Comparison of ENCODE assay signal across 8 cellular contexts in genomic region chr1:248837045-248837793, GRCh38. TPM values are rescaled to one million over a fixed set of nuclear protein-coding genes. Genes with fewer than 3 reads are reported as not detected.
DNase-seq lines count a peak whose midpoint lies in the region; ATAC-seq and TF ChIP-seq lines count a peak whose summit lies in the region.

No MANE protein-coding gene starts in this region.

- 27 to 51% methylated on average over 8 to 11 of the region's 11 CpGs for WGBS in esophagus squamous epithelium, 2 donors

- peaks cover 12 to 41% (median 29%) of the 10 kb centered on the region in 3 donors for H3K4me1 ChIP-seq in esophagus squamous epithelium

- H3K4me1 Mint-ChIP-seq in activated CD8-positive, alpha-beta T cell treated with anti-CD3 and anti-CD28 coated beads, Interleukin-2, amount 10 ng/mL, durations not matched to agents 7 days and 5 days (ENCODE audit: low read depth), result peaks cover 24% of the 10 kb centered on the region

- no peaks in the 10 kb centered on the region for H3K27me3 ChIP-seq in esophagus squamous epithelium

- H3K4me3 ChIP-seq in esophagus squamous epithelium, result peak overlapping the region; percentile 80 to 98 (median 91)

- in situ Hi-C loops in GM13976 (cut with MboI; ENCODE audit: low sequenced_read_pairs, unreplicated experiment), result no loop called here

- H3K27ac Mint-ChIP-seq in activated CD8-positive, alpha-beta T cell treated with anti-CD3 and anti-CD28 coated beads, Interleukin-2, amount 10 ng/mL, durations not matched to agents 7 days and 5 days, result no peak overlapping the region

- H3K27me3 Mint-ChIP-seq in activated CD8-positive, alpha-beta T cell treated with anti-CD3 and anti-CD28 coated beads, Interleukin-2, amount 10 ng/mL, durations not matched to agents 7 days and 5 days (ENCODE audit: low read depth), result peaks cover 6% of the 10 kb centered on the region

- no peaks in the 10 kb centered on the region for H3K9me3 ChIP-seq in esophagus squamous epithelium

- no peak for TF ChIP-seq POLR2A in esophagus squamous epithelium (IDR thresholded peaks at IDR 0.05)

- intact Hi-C loops in esophagus squamous epithelium (cut with DNase I), result no loop called here

- H3K9me3 Mint-ChIP-seq in activated CD8-positive, alpha-beta T cell treated with anti-CD3 and anti-CD28 coated beads, Interleukin-2, amount 10 ng/mL, durations not matched to agents 7 days and 5 days (ENCODE audit: insufficient read depth), result no peaks in the 10 kb centered on the region

- peak; percentile 77 for DNase-seq in DMS79 treated with DMSO at 0.1 percent for 48 hours (lab: John Stamatoyannopoulos, UW)
- DNase-seq in NCI-H146 (lab: John Stamatoyannopoulos, UW), result peak; percentile 68
- DNase-seq in esophagus squamous epithelium (lab: John Stamatoyannopoulos, UW), result no peak
- DNase-seq in retina, result peak; percentile 81
- no peak for DNase-seq in GM13976 (ENCODE audit: low spot score)
- no peak for DNase-seq in activated CD8-positive, alpha-beta T cell treated with anti-CD3 and anti-CD28 coated beads, Interleukin-2, amount 10 ng/mL, durations not matched to agents 7 days and 5 days
- DNase-seq in GM10266 (ENCODE audit: extremely low spot score), result no peak
- no peak for DNase-seq in germinal center (ENCODE audit: low spot score)

- TF ChIP-seq CTCF in esophagus squamous epithelium (IDR thresholded peaks at IDR 0.05) (no peak), GM13976 (IDR thresholded peaks at IDR 0.05; ENCODE audit: borderline replicate concordance, control extremely low read depth, extremely low read depth, insufficient read depth, missing control alignments) (no peak), GM10266 (IDR thresholded peaks at IDR 0.05; ENCODE audit: control insufficient read depth, insufficient read depth, low read depth, missing control alignments) (no peak)

- no peak overlapping the region for H3K4me3 Mint-ChIP-seq in activated CD8-positive, alpha-beta T cell treated with anti-CD3 and anti-CD28 coated beads, Interleukin-2, amount 10 ng/mL, durations not matched to agents 7 days and 5 days

- H3K36me3 ChIP-seq in esophagus squamous epithelium, result no peaks in the 10 kb centered on the region

- CTCF ChIA-PET in activated CD8-positive, alpha-beta T cell treated with anti-CD3 and anti-CD28 coated beads, Interleukin-2, amount 10 ng/mL, durations not matched to agents 7 days and 5 days (lab: Charles Lee), result interaction anchor here (1.0 to 5.6 kb wide), 5 partner anchors 10 to 90 kb away, joined by 3 to 69 read pairs (median 6); partner anchors contain the start of genes SH3BP5L and ZNF692

- no peak for ATAC-seq in activated CD8-positive, alpha-beta T cell treated with anti-CD3 and anti-CD28 coated beads, Interleukin-2, amount 10 ng/mL, durations not matched to agents 7 days and 5 days

- peak overlapping the region; percentile 100 for H3K27ac ChIP-seq in esophagus squamous epithelium

- H3K36me3 Mint-ChIP-seq in activated CD8-positive, alpha-beta T cell treated with anti-CD3 and anti-CD28 coated beads, Interleukin-2, amount 10 ng/mL, durations not matched to agents 7 days and 5 days (ENCODE audit: low read depth), result peaks cover 2% of the 10 kb centered on the region

- POLR2A ChIA-PET in activated CD8-positive, alpha-beta T cell treated with anti-CD3 and anti-CD28 coated beads, Interleukin-2, amount 10 ng/mL, durations not matched to agents 7 days and 5 days (lab: Charles Lee), result interaction anchor here (0.6 to 5.7 kb wide), 8 partner anchors 10 to 68 kb away, joined by 3 to 52 read pairs (median 6); partner anchors contain the start of genes SH3BP5L and ZNF692

RNA-seq across cellular contexts. Expression of gene ZNF672, which starts 0.8 kb away (rescaled TPM):
- total RNA-seq in esophagus squamous epithelium, result 10 to 100 TPM; 22.3 to 25.8 (median 24.0) TPM
- total RNA-seq in activated CD8-positive, alpha-beta T cell treated with anti-CD3 and anti-CD28 coated beads, Interleukin-2, amount 10 ng/mL, durations not matched to agents 7 days and 5 days, result 10 to 100 TPM; 48.4 to 54.5 TPM

RNA-seq across cellular contexts. Expression of gene SH3BP5L, which starts 11.5 kb away (rescaled TPM):
- total RNA-seq in esophagus squamous epithelium, result 10 to 100 TPM; 19.2 to 23.1 (median 21.9) TPM
- total RNA-seq in activated CD8-positive, alpha-beta T cell treated with anti-CD3 and anti-CD28 coated beads, Interleukin-2, amount 10 ng/mL, durations not matched to agents 7 days and 5 days, result 10 to 100 TPM; 28.9 to 31.4 TPM

RNA-seq across cellular contexts. Expression of gene ZNF692, which starts 21.7 kb away (rescaled TPM):
- total RNA-seq in esophagus squamous epithelium, result 10 to 100 TPM; 35.7 to 67.9 (median 40.7) TPM
- 10 to 100 TPM; 52.7 to 66.8 TPM for total RNA-seq in activated CD8-positive, alpha-beta T cell treated with anti-CD3 and anti-CD28 coated beads, Interleukin-2, amount 10 ng/mL, durations not matched to agents 7 days and 5 days

Comparison
In these comparisons a context has a peak if more than half of its experiments do, and no peak if none do; other contexts are left out.
1. DNase-seq: peak in DMS79 treated with DMSO at 0.1 percent for 48 hours (single experiment), NCI-H146 (single experiment) and retina (single experiment); none in esophagus squamous epithelium (single experiment), GM13976 (single experiment), activated CD8-positive, alpha-beta T cell treated with anti-CD3 and anti-CD28 coated beads, Interleukin-2, amount 10 ng/mL, durations not matched to agents 7 days and 5 days (single experiment), GM10266 (single experiment) and germinal center (single experiment).